ENCODE assay signal across 13 cellular contexts in the genomic region with DNA sequence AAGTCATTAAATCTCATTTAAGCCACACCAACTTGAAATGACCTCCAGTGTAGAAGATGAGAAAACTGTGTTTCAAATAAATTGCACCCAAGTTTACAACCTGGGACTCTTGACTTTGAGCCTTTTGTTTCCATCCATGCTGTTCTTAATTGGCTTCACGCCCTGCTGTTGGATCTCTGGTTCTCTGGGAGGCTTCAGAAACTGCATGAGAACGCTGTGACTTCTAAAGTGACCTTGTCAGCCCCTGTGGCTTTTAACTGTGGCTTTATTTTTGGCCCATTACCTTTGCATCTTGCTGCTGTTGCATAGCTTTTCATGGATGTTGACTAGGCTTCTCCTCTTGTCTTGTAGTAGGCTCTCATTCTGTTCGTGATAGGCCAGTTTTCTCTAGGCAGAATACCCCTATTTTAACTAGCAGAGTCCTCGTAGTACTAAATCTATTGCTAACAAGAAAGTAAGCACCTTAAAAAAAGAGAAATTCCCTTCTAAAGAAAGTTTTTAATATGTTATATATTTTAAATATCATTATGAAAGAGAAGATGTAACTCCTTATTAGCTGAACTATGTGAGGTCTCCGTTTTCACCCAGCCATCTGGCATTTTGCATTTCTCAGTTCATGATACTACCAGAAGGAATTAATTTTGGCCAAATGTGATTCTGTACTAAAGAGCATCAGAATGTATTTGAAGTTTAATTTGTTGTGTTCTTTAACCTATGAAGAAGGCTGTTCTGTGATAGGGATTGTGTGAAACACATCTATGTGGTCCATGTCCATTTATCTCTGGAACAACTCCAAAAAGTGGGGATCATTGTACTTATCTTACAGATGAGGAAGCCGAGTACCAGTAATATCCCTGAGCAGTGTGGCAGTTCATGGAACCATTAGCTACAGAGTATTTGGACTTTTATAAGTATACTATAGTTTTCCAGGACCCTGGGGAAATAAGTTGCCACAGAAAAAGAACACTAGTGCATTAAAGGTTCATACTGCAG. TPM values are rescaled to one million over a fixed set of nuclear protein-coding genes. Genes with fewer than 3 reads are reported as not detected.
DNase-seq lines count a peak whose midpoint lies in the region; ATAC-seq and TF ChIP-seq lines count a peak whose summit lies in the region.
"Had no signal": no experiment of that assay in that cellular context is flagged by ENCODE, and none has a peak within 500 bp of the region (broad histone marks: within the 10 kb centered on the region; RNA-seq: fewer than 3 reads in every experiment).

No MANE protein-coding gene starts in this region.

- H3K9me3 ChIP-seq in cardiac muscle cell (ENCODE audit: low read depth) (no peaks in the 10 kb centered on the region), right atrium auricular region (no peaks in the 10 kb centered on the region), tibial artery (no peaks in the 10 kb centered on the region)
- H3K9me3 ChIP-seq: BLaER1, Peyer's patch, tibial nerve had no signal

- no peak overlapping the region for H3K4me3 ChIP-seq in cardiac muscle cell
- no peak overlapping the region for H3K4me3 ChIP-seq in right atrium auricular region
- H3K4me3 ChIP-seq in tibial artery, result no peak overlapping the region
- H3K4me3 ChIP-seq: BLaER1, Peyer's patch, tibial nerve had no signal

- H3K36me3 ChIP-seq in cardiac muscle cell, result no peaks in the 10 kb centered on the region
- no peaks in the 10 kb centered on the region for H3K36me3 ChIP-seq in right atrium auricular region
- no peaks in the 10 kb centered on the region for H3K36me3 ChIP-seq in tibial artery
- H3K36me3 ChIP-seq: Peyer's patch, tibial nerve had no signal

- peaks cover 46% of the 10 kb centered on the region for H3K4me1 ChIP-seq in cardiac muscle cell (ENCODE audit: low read depth)
- H3K4me1 ChIP-seq in right atrium auricular region, result peaks cover 0 to 18% of the 10 kb centered on the region in 2 donors
- peaks cover 4 to 88% (median 29%) of the 10 kb centered on the region in 4 donors for H3K4me1 ChIP-seq in tibial artery

- peak; percentile 38 for ATAC-seq in HG03095 (IDR thresholded peaks at IDR 0.05; ENCODE audit: unreplicated experiment)
- no peak for ATAC-seq in activated naive CD8-positive, alpha-beta T cell treated with anti-CD3 and anti-CD28 coated beads, Interleukin-2, amount 50 U/mL, for 24 hours

- H3K27ac ChIP-seq in cardiac muscle cell, result peak overlapping the region; percentile 84
- H3K27ac ChIP-seq in right atrium auricular region, result no peak overlapping the region
- peak overlapping the region; percentile 73 to 81 for H3K27ac ChIP-seq in tibial artery
- H3K27ac ChIP-seq: BLaER1, KMS-11, Peyer's patch, tibial nerve had no signal

- H3K27ac Mint-ChIP-seq in activated naive CD8-positive, alpha-beta T cell treated with anti-CD3 and anti-CD28 coated beads, Interleukin-2, amount 50 U/mL, for 24 hours, result peak overlapping the region; percentile 91

- DNase-seq in cardiac muscle cell (ENCODE audit: low read depth in 1 of 2, low spot score in 1 of 2), result peak in 1 of 2 donors; percentile 54
- DNase-seq in right atrium auricular region (ENCODE audit: low spot score), result no peak
- DNase-seq in activated naive CD8-positive, alpha-beta T cell treated with anti-CD3 and anti-CD28 coated beads, Interleukin-2, amount 50 U/mL, for 24 hours, result no peak
- no peak for DNase-seq in tibial artery
- no peak for DNase-seq in NCI-H2227 (lab: John Stamatoyannopoulos, UW; ENCODE audit: unreplicated experiment)
- no peak for DNase-seq in middle frontal gyrus (ENCODE audit: extremely low spot score, low spot score)
- DNase-seq in posterior vena cava (ENCODE audit: low spot score), result no peak
- DNase-seq: activated CD8-positive, alpha-beta memory T cell treated with anti-CD3 and anti-CD28 coated beads, Interleukin-2, amount 50 U/mL, for 4 hours; Peyer's patch had no signal

- H3K9me3 Mint-ChIP-seq in activated naive CD8-positive, alpha-beta T cell treated with anti-CD3 and anti-CD28 coated beads, Interleukin-2, amount 50 U/mL, for 24 hours, result no peaks in the 10 kb centered on the region

- TF ChIP-seq CTCF in cardiac muscle cell (IDR thresholded peaks at IDR 0.05; ENCODE audit: low read depth, low read length) (no peak), right atrium auricular region (IDR thresholded peaks at IDR 0.05) (no peak), tibial artery (IDR thresholded peaks at IDR 0.05) (no peak)

- H3K4me3 Mint-ChIP-seq in activated naive CD8-positive, alpha-beta T cell treated with anti-CD3 and anti-CD28 coated beads, Interleukin-2, amount 50 U/mL, for 24 hours, result peak overlapping the region; percentile 22

- intact Hi-C loops in tibial artery (cut with DNase I; ENCODE audit: low total_unique reads) (no loop called here), posterior vena cava (cut with DNase I) (no loop called here)

- H3K27me3 Mint-ChIP-seq in activated naive CD8-positive, alpha-beta T cell treated with anti-CD3 and anti-CD28 coated beads, Interleukin-2, amount 50 U/mL, for 24 hours, result no peaks in the 10 kb centered on the region

- H3K27me3 ChIP-seq in cardiac muscle cell, result no peaks in the 10 kb centered on the region
- H3K27me3 ChIP-seq in right atrium auricular region, result no peaks in the 10 kb centered on the region
- H3K27me3 ChIP-seq in tibial artery, result no peaks in the 10 kb centered on the region
- H3K27me3 ChIP-seq: BLaER1, Peyer's patch, tibial nerve had no signal

- H3K36me3 Mint-ChIP-seq in activated naive CD8-positive, alpha-beta T cell treated with anti-CD3 and anti-CD28 coated beads, Interleukin-2, amount 50 U/mL, for 24 hours (ENCODE audit: low read depth), result peaks cover 59% of the 10 kb centered on the region

- H3K4me1 Mint-ChIP-seq in activated naive CD8-positive, alpha-beta T cell treated with anti-CD3 and anti-CD28 coated beads, Interleukin-2, amount 50 U/mL, for 24 hours, result peaks cover 96% of the 10 kb centered on the region

RNA-seq across cellular contexts. Expression of gene TNFAIP8, which starts 29.6 kb away (rescaled TPM):
- total RNA-seq in cardiac muscle cell, result 20.8 and 21.9 TPM in 2 replicates
- polyA plus RNA-seq in cardiac muscle cell, result 24.9 and 29.0 TPM in 2 replicates
- total RNA-seq in right atrium auricular region, result 1 to 10 TPM; 5.6 to 8.9 TPM
- total RNA-seq in posterior vena cava, result 10 to 100 TPM; 10.8 to 12.4 TPM

Comparison
In these comparisons a context has a peak if more than half of its experiments do, and no peak if none do; other contexts are left out.
1. H3K27ac ChIP-seq: peak in cardiac muscle cell (single experiment) and tibial artery (2 of 2); none in right atrium auricular region (0 of 2).